ENCODE assay signal across 12 cellular contexts in genomic region chr7:150420242-150420641, GRCh38. TPM values are rescaled to one million over a fixed set of nuclear protein-coding genes. Genes with fewer than 3 reads are reported as not detected.
"Had no signal": no experiment of that assay in that cellular context is flagged by ENCODE, and none has a peak within 500 bp of the region (broad histone marks: within the 10 kb centered on the region; RNA-seq: fewer than 3 reads in every experiment).

No MANE protein-coding gene starts in this region.

- H3K27ac Mint-ChIP-seq: activated CD4-positive, alpha-beta memory T cell treated with anti-CD3 and anti-CD28 coated beads for 36 hours; activated T-helper 1 cell treated with anti-CD3 and anti-CD28 coated beads, Interleukin-12 subunit alpha, Interleukin-12 subunit beta, Interleukin-2, Interleukin-4 antibody, amounts not matched to agents 30 ng/mL and 10 ng/mL and 1 ng/mL, durations not matched to agents 14 hours and 24 hours and 36 hours; dendritic cell treated with granulocyte-macrophage colony-stimulating factor and Interleukin-4, amounts not matched to agents 40 ng/mL and 50 ng/mL, for 4 days; mesothelial cell of epicardium; T-helper 2 cell treated with Interferon-gamma antibody and Interleukin-4, amounts not matched to agents 5 μg/mL and 100 μg/mL, for 36 hours had no signal

- H3K9me3 ChIP-seq: body of pancreas, neutrophil, tibial artery had no signal

- DNase-seq: amniotic stem cell had no signal

- H3K27ac ChIP-seq: body of pancreas, neutrophil, tibial artery had no signal

- H3K4me3 ChIP-seq: body of pancreas, tibial artery had no signal

- H3K27me3 ChIP-seq: body of pancreas, neutrophil, tibial artery had no signal

- H3K4me3 Mint-ChIP-seq: activated CD4-positive, alpha-beta memory T cell treated with anti-CD3 and anti-CD28 coated beads for 36 hours; activated T-helper 1 cell treated with anti-CD3 and anti-CD28 coated beads, Interleukin-12 subunit alpha, Interleukin-12 subunit beta, Interleukin-2, Interleukin-4 antibody, amounts not matched to agents 30 ng/mL and 10 ng/mL and 1 ng/mL, durations not matched to agents 14 hours and 24 hours and 36 hours; central memory CD8-positive, alpha-beta T cell; dendritic cell treated with granulocyte-macrophage colony-stimulating factor and Interleukin-4, amounts not matched to agents 40 ng/mL and 50 ng/mL, for 4 days; mesothelial cell of epicardium had no signal

- H3K4me1 ChIP-seq: tibial artery had no signal

- H3K36me3 Mint-ChIP-seq: activated CD4-positive, alpha-beta memory T cell treated with anti-CD3 and anti-CD28 coated beads for 36 hours; activated naive CD4-positive, alpha-beta T cell treated with anti-CD3 and anti-CD28 coated beads, Interleukin-2, amount 50 U/mL, for 72 hours; mesothelial cell of epicardium had no signal

- H3K27me3 Mint-ChIP-seq: activated CD4-positive, alpha-beta memory T cell treated with anti-CD3 and anti-CD28 coated beads for 36 hours had no signal

- H3K9me3 Mint-ChIP-seq: activated CD4-positive, alpha-beta memory T cell treated with anti-CD3 and anti-CD28 coated beads for 36 hours; activated T-helper 1 cell treated with anti-CD3 and anti-CD28 coated beads, Interleukin-12 subunit alpha, Interleukin-12 subunit beta, Interleukin-2, Interleukin-4 antibody, amounts not matched to agents 30 ng/mL and 10 ng/mL and 1 ng/mL, durations not matched to agents 14 hours and 24 hours and 36 hours; central memory CD8-positive, alpha-beta T cell; dendritic cell treated with granulocyte-macrophage colony-stimulating factor and Interleukin-4, amounts not matched to agents 40 ng/mL and 50 ng/mL, for 4 days; mesothelial cell of epicardium; T-helper 2 cell treated with Interferon-gamma antibody and Interleukin-4, amounts not matched to agents 5 μg/mL and 100 μg/mL, for 36 hours had no signal

- H3K36me3 ChIP-seq: neutrophil, tibial artery had no signal

RNA-seq across cellular contexts. Expression of gene GIMAP8, which starts 30.2 kb away (rescaled TPM):
- total RNA-seq: mesothelial cell of epicardium, myocyte had no signal
